8 cellular contexts compared by ENCODE assay signal in genomic region chr4:184805462-184806245, GRCh38. TPM values are rescaled to one million over a fixed set of nuclear protein-coding genes. Genes with fewer than 3 reads are reported as not detected.
DNase-seq lines count a peak whose midpoint lies in the region; ATAC-seq, FAIRE-seq and TF ChIP-seq lines count a peak whose summit lies in the region.

No MANE protein-coding gene starts in this region.

- H3K9me3 ChIP-seq in WERI-Rb-1 (ENCODE audit: severe bottlenecking): no peaks in the 10 kb centered on the region
- H3K9me3 ChIP-seq in kidney (ENCODE audit: control insufficient read depth in 1 of 2, low read length in 2 of 2): no peaks in the 10 kb centered on the region
- no peaks in the 10 kb centered on the region for H3K9me3 ChIP-seq in vagina

- intact Hi-C loops in kidney (cut with DNase I): no loop called here
- intact Hi-C loops in vagina (cut with DNase I): no loop called here

- H3K4me1 Mint-ChIP-seq in osteocyte (ENCODE audit: unreplicated experiment): peaks cover 16% of the 10 kb centered on the region
- H3K4me1 Mint-ChIP-seq in activated naive CD8-positive, alpha-beta T cell treated with anti-CD3 and anti-CD28 coated beads for 36 hours: peaks cover 5% of the 10 kb centered on the region

- H3K27ac Mint-ChIP-seq in osteocyte (ENCODE audit: unreplicated experiment): no peak overlapping the region
- H3K27ac Mint-ChIP-seq in activated naive CD8-positive, alpha-beta T cell treated with anti-CD3 and anti-CD28 coated beads for 36 hours: no peak overlapping the region

- DNase-seq in WERI-Rb-1 (peak; percentile 68), kidney (peak; percentile 89), vagina (ENCODE audit: extremely low spot score in 2 of 2) (no peak), osteocyte (ENCODE audit: extremely low spot score, unreplicated experiment) (no peak)
- no peak for DNase-seq in activated naive CD8-positive, alpha-beta T cell treated with anti-CD3 and anti-CD28 coated beads for 36 hours

- TF ChIP-seq POLR2A in vagina (IDR thresholded peaks at IDR 0.05): no peak

- H3K4me3 Mint-ChIP-seq in osteocyte (ENCODE audit: unreplicated experiment): no peak overlapping the region
- no peak overlapping the region for H3K4me3 Mint-ChIP-seq in activated naive CD8-positive, alpha-beta T cell treated with anti-CD3 and anti-CD28 coated beads for 36 hours

- TF ChIP-seq CTCF in WERI-Rb-1 (IDR thresholded peaks at IDR 0.05; ENCODE audit: low read depth, low read length) (peak; percentile 28; the same call in 1 of the 2 replicates), kidney (IDR thresholded peaks at IDR 0.05; ENCODE audit: borderline replicate concordance, extremely low read depth, insufficient read depth) (no peak), vagina (IDR thresholded peaks at IDR 0.05) (no peak), osteocyte (IDR thresholded peaks at IDR 0.05) (no peak)

- H3K36me3 Mint-ChIP-seq in osteocyte (ENCODE audit: unreplicated experiment): peaks cover 2% of the 10 kb centered on the region
- H3K36me3 Mint-ChIP-seq in activated naive CD8-positive, alpha-beta T cell treated with anti-CD3 and anti-CD28 coated beads for 36 hours: peaks cover 7% of the 10 kb centered on the region

- no peaks in the 10 kb centered on the region for H3K27me3 Mint-ChIP-seq in osteocyte (ENCODE audit: unreplicated experiment)
- H3K27me3 Mint-ChIP-seq in activated naive CD8-positive, alpha-beta T cell treated with anti-CD3 and anti-CD28 coated beads for 36 hours: no peaks in the 10 kb centered on the region

- H3K4me1 ChIP-seq in kidney (ENCODE audit: control insufficient read depth in 1 of 2, insufficient read depth in 1 of 2, low read depth in 1 of 2, low read length in 2 of 2) (peaks cover 30 to 36% of the 10 kb centered on the region in 2 donors), vagina (peaks cover 75% of the 10 kb centered on the region)

- H3K4me3 ChIP-seq in WERI-Rb-1 (ENCODE audit: low read depth, low read length): no peak overlapping the region
- peak overlapping the region; percentile 57 to 80 for H3K4me3 ChIP-seq in kidney (ENCODE audit: low read length in 2 of 2)
- H3K4me3 ChIP-seq in vagina: no peak overlapping the region

- no peaks in the 10 kb centered on the region for H3K27me3 ChIP-seq in WERI-Rb-1 (ENCODE audit: insufficient read depth, low read depth, severe bottlenecking)
- no peaks in the 10 kb centered on the region for H3K27me3 ChIP-seq in vagina

- H3K27ac ChIP-seq in WERI-Rb-1 (peak overlapping the region; percentile 62), kidney (ENCODE audit: low read depth in 2 of 2, low read length in 2 of 2) (peak overlapping the region; percentile 82 to 94), vagina (peak overlapping the region; percentile 36)

- peak; percentile 87 for FAIRE-seq in kidney (lab: Jason Lieb, UNC)

- peaks cover 4% of the 10 kb centered on the region; the same call in 1 of the 2 replicates for H3K36me3 ChIP-seq in WERI-Rb-1
- H3K36me3 ChIP-seq in kidney (ENCODE audit: control insufficient read depth in 1 of 2, insufficient read depth in 2 of 2, low read length in 2 of 2): peaks cover 0 to 5% of the 10 kb centered on the region in 2 donors
- H3K36me3 ChIP-seq in vagina: no peaks in the 10 kb centered on the region

- ATAC-seq in GM18909 (IDR thresholded peaks at IDR 0.05; ENCODE audit: poor library complexity, unreplicated experiment): peak; percentile 65
- peak; percentile 59 for ATAC-seq in HG03103 (IDR thresholded peaks at IDR 0.05; ENCODE audit: low read depth, unreplicated experiment)
- ATAC-seq in HG02571 (IDR thresholded peaks at IDR 0.05; ENCODE audit: unreplicated experiment): no peak

- H3K9me3 Mint-ChIP-seq in osteocyte (ENCODE audit: unreplicated experiment): no peaks in the 10 kb centered on the region
- no peaks in the 10 kb centered on the region for H3K9me3 Mint-ChIP-seq in activated naive CD8-positive, alpha-beta T cell treated with anti-CD3 and anti-CD28 coated beads for 36 hours

- H3K9ac ChIP-seq in kidney (ENCODE audit: low read length in 2 of 2): peak overlapping the region; percentile 23 to 46

RNA-seq across cellular contexts. Expression of gene ACSL1, which starts 20.1 kb away (rescaled TPM):
- total RNA-seq in kidney: 98.1 TPM
- 322 TPM for polyA plus RNA-seq in kidney (ENCODE audit: insufficient read depth, low read depth, low replicate concordance)
- 106 TPM for total RNA-seq in vagina
- 28.6 and 29.3 TPM in 2 replicates for total RNA-seq in osteocyte
- 10 to 100 TPM; 15.0 to 15.9 TPM for total RNA-seq in activated naive CD8-positive, alpha-beta T cell treated with anti-CD3 and anti-CD28 coated beads for 36 hours

Comparison
In these comparisons a context has a peak if more than half of its experiments do, and no peak if none do; other contexts are left out.
1. DNase-seq: peak in WERI-Rb-1 (single experiment) and kidney (single experiment); none in vagina (0 of 2), osteocyte (single experiment) and activated naive CD8-positive, alpha-beta T cell treated with anti-CD3 and anti-CD28 coated beads for 36 hours (single experiment).
2. H3K27ac ChIP-seq: peak in every context shown above with its lines; median percentile 88 in kidney; 62 in WERI-Rb-1; 36 in vagina.
3. H3K4me3 ChIP-seq: peak in kidney (2 of 2); none in WERI-Rb-1 (single experiment) and vagina (0 of 2).